Comparison of ENCODE assay signal across 1 cellular context in the genomic region with DNA sequence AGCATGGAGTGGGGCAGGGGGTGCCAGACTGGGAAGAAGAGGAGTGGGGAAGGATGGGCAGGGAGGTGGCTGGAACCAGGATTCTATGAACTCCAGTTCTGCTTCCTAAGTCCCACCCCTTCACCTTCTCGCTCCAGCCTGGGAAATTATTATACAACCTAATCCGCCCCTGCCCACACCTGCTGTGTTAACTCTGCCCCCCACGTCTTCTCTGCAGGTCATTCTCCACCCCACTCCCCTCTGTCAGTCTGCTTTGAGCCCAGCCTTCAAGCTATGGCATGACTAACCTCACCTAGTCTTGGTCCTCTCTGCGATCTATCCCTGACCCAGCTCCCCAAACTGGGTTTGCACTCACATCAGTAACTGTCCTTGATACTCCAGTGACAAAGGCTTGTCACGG.
TF ChIP-seq lines count a peak whose summit lies in the region.

No MANE protein-coding gene starts in this region.

TF ChIP-seq in HEK293, 187 proteins besides CTCF, POLR2A, EP300 and RAD21:
- TF ChIP-seq ZNF280C (tag by site-specific recombination; IDR thresholded peaks at IDR 0.05) = no peak
- peak; percentile 65 for TF ChIP-seq EGR2 (tag by site-specific recombination; IDR thresholded peaks at IDR 0.05; ENCODE audit: low read depth)
- TF ChIP-seq ZIC2 (tag by site-specific recombination; IDR thresholded peaks at IDR 0.05) = peak; percentile 84
- peak; percentile 47; the same call in 1 of the 2 replicates for TF ChIP-seq GLIS1 (tag by site-specific recombination; IDR thresholded peaks at IDR 0.05)
- TF ChIP-seq KLF8 (tag by site-specific recombination; IDR thresholded peaks at IDR 0.05) = no peak
